ENCODE assay signal across 25 cellular contexts in the genomic region with DNA sequence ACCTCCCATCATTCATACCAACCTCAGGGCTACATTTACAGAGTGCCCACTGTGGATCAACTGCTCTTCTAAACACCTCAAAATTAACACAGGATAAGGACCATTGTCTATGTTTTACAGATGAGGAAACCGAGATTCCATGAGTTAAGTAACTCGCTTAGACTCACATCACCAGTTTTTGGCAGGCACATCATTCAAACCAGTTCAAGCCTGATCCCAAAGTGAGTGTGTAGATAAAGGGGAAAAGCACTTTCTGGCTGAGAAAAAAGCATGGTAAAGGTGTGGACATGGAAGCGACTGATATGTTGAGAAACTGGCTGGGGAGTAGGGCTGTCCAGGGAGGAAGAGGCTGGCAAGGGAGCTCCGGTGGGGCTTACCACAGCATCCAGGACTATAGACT.
DNase-seq lines count a peak whose midpoint lies in the region; ATAC-seq and TF ChIP-seq lines count a peak whose summit lies in the region.
"Had no signal": no experiment of that assay in that cellular context is flagged by ENCODE, and none has a peak within 500 bp of the region (broad histone marks: within the 10 kb centered on the region; RNA-seq: fewer than 3 reads in every experiment).

No MANE protein-coding gene starts in this region.

- H3K27ac ChIP-seq in breast epithelium (no peak overlapping the region), C4-2B (peak overlapping the region; percentile 24; the same call in 1 of the 2 replicates), hepatocyte (peak overlapping the region; percentile 51), right lobe of liver (peak overlapping the region; percentile 20 to 93 (median 86))
- H3K27ac ChIP-seq: 22Rv1; A549; BLaER1 treated with 17β-estradiol and CSF1 and Interleukin-3, amounts not matched to agents 10 nM and 100 nM had no signal

- WGBS in hepatocyte (ENCODE audit: low lambda C conversion rate, missing lambda C conversion rate), result 90% methylated on average over 4 of the region's 4 CpGs
- WGBS in right lobe of liver (ENCODE audit: insufficient coverage, low coverage, low lambda C conversion rate, missing lambda C conversion rate), result 39% methylated on average over 4 of the region's 4 CpGs

- CTCF ChIA-PET in MCF 10A (lab: Yijun Ruan, JAX), result interaction anchor here (0.7 kb wide), 1 partner anchor 188 kb away, joined by 3 read pairs; no protein-coding TSS in a partner anchor

- no peaks in the 10 kb centered on the region for H3K36me3 Mint-ChIP-seq in MCF 10A (ENCODE audit: insufficient read depth, unreplicated experiment)
- H3K36me3 Mint-ChIP-seq: CD14-positive monocyte; CD4-positive, alpha-beta memory T cell; CD4-positive, CD25-positive, alpha-beta regulatory T cell; CD8-positive, alpha-beta memory T cell had no signal

- H3K36me3 ChIP-seq in breast epithelium (no peaks in the 10 kb centered on the region), hepatocyte (replicated peaks; ENCODE audit: insufficient read depth, low read depth) (no peaks in the 10 kb centered on the region), right lobe of liver (no peaks in the 10 kb centered on the region)
- H3K36me3 ChIP-seq: BLaER1 treated with 17β-estradiol and CSF1 and Interleukin-3, amounts not matched to agents 10 nM and 100 nM had no signal

- H3K4me3 ChIP-seq in breast epithelium (no peak overlapping the region), hepatocyte (no peak overlapping the region), right lobe of liver (no peak overlapping the region)
- H3K4me3 ChIP-seq: A549; BLaER1 treated with 17β-estradiol and CSF1 and Interleukin-3, amounts not matched to agents 10 nM and 100 nM; GM12878 had no signal

- no peak overlapping the region for H3K4me3 Mint-ChIP-seq in MCF 10A (ENCODE audit: unreplicated experiment)
- H3K4me3 Mint-ChIP-seq: B cell; CD14-positive monocyte; CD4-positive, alpha-beta memory T cell; CD4-positive, CD25-positive, alpha-beta regulatory T cell; CD8-positive, alpha-beta memory T cell had no signal

- no peaks in the 10 kb centered on the region for H3K4me1 ChIP-seq in breast epithelium
- H3K4me1 ChIP-seq in hepatocyte (ENCODE audit: insufficient read depth), result no peaks in the 10 kb centered on the region
- peaks cover 0 to 44% (median 15%) of the 10 kb centered on the region in 4 donors for H3K4me1 ChIP-seq in right lobe of liver
- H3K4me1 ChIP-seq: A549 had no signal

- H4K20me1 ChIP-seq in hepatocyte (ENCODE audit: insufficient read depth, poor library complexity, severe bottlenecking), result no peaks in the 10 kb centered on the region
- H4K20me1 ChIP-seq: BLaER1 treated with 17β-estradiol and CSF1 and Interleukin-3, amounts not matched to agents 10 nM and 100 nM had no signal

- H3K4me2 ChIP-seq in hepatocyte, result no peak overlapping the region
- H3K4me2 ChIP-seq: A549; BLaER1 treated with 17β-estradiol and CSF1 and Interleukin-3, amounts not matched to agents 10 nM and 100 nM had no signal

- H3K9me3 Mint-ChIP-seq in MCF 10A (ENCODE audit: unreplicated experiment), result no peaks in the 10 kb centered on the region

- no peak overlapping the region for H3K27ac Mint-ChIP-seq in MCF 10A (ENCODE audit: low read depth, unreplicated experiment)
- H3K27ac Mint-ChIP-seq: B cell; CD14-positive monocyte; CD4-positive, alpha-beta memory T cell; CD4-positive, CD25-positive, alpha-beta regulatory T cell; CD8-positive, alpha-beta memory T cell had no signal

- no TSS peak for BruUV-seq in MCF 10A (replicated peaks; lab: Mats Ljungman, UMichigan)

- POLR2A ChIA-PET in MCF 10A (lab: Yijun Ruan, JAX), result no interaction called here

- no peaks in the 10 kb centered on the region for H3K79me2 ChIP-seq in hepatocyte

- intact Hi-C loops in MCF 10A (cut with micrococcal nuclease) (no loop called here), breast epithelium (cut with DNase I; ENCODE audit: low total_unique reads) (no loop called here), right lobe of liver (cut with DNase I) (no loop called here)

- peak; percentile 74 for DNase-seq in MCF 10A (ENCODE audit: unreplicated experiment)
- DNase-seq in breast epithelium (ENCODE audit: low spot score in 2 of 2), result no peak
- DNase-seq in hepatocyte (ENCODE audit: low spot score), result no peak
- peak in 1 of 3 donors; percentile 56 for DNase-seq in right lobe of liver
- no peak for DNase-seq in NCI-H146 (lab: John Stamatoyannopoulos, UW)
- DNase-seq: AML-193; CD4-positive, alpha-beta memory T cell; CD4-positive, CD25-positive, alpha-beta regulatory T cell; CD8-positive, alpha-beta memory T cell; COR-L47; DMS 273 treated with DMSO at 0.1 percent for 48 hours; DMS153; DMS53; DMS79; DND-41; EL; GDM1 had no signal

- H3K4me1 Mint-ChIP-seq in MCF 10A (ENCODE audit: insufficient read depth, unreplicated experiment), result peaks cover 13% of the 10 kb centered on the region
- H3K4me1 Mint-ChIP-seq: B cell; CD14-positive monocyte; CD4-positive, alpha-beta memory T cell; CD4-positive, CD25-positive, alpha-beta regulatory T cell; CD8-positive, alpha-beta memory T cell had no signal

- no peaks in the 10 kb centered on the region for H3K9me2 ChIP-seq in hepatocyte (replicated peaks; ENCODE audit: insufficient read depth)

- ATAC-seq in right lobe of liver, result peak; percentile 27 to 50 (median 42)
- ATAC-seq in GM19455 (IDR thresholded peaks at IDR 0.05; ENCODE audit: unreplicated experiment), result no peak
- ATAC-seq: A549, GM12878 had no signal

- no peaks in the 10 kb centered on the region for H3K9me3 ChIP-seq in breast epithelium
- H3K9me3 ChIP-seq in hepatocyte (ENCODE audit: low read depth), result no peaks in the 10 kb centered on the region
- no peaks in the 10 kb centered on the region for H3K9me3 ChIP-seq in right lobe of liver
- H3K9me3 ChIP-seq: A549; BLaER1 treated with 17β-estradiol and CSF1 and Interleukin-3, amounts not matched to agents 10 nM and 100 nM had no signal

- H2AFZ ChIP-seq in hepatocyte, result no peak overlapping the region

- no peak for TF ChIP-seq POLR2A in breast epithelium (IDR thresholded peaks at IDR 0.05)
- TF ChIP-seq POLR2A in right lobe of liver (IDR thresholded peaks at IDR 0.05), result no peak

- no peaks in the 10 kb centered on the region for H3K27me3 ChIP-seq in breast epithelium
- no peaks in the 10 kb centered on the region for H3K27me3 ChIP-seq in hepatocyte
- no peaks in the 10 kb centered on the region for H3K27me3 ChIP-seq in right lobe of liver
- H3K27me3 ChIP-seq: BLaER1 treated with 17β-estradiol and CSF1 and Interleukin-3, amounts not matched to agents 10 nM and 100 nM had no signal

- H3K27me3 Mint-ChIP-seq in MCF 10A (ENCODE audit: insufficient read depth, unreplicated experiment), result no peaks in the 10 kb centered on the region
- H3K27me3 Mint-ChIP-seq: B cell had no signal

- TF ChIP-seq CTCF in MCF 10A (IDR thresholded peaks at IDR 0.05; ENCODE audit: unreplicated experiment) (no peak), breast epithelium (IDR thresholded peaks at IDR 0.05) (no peak), C4-2B (conservative IDR thresholded peaks at IDR 0.05) (no peak), hepatocyte (IDR thresholded peaks at IDR 0.05; ENCODE audit: poor library complexity) (no peak), right lobe of liver (IDR thresholded peaks at IDR 0.05) (no peak)

Comparison
In these comparisons a context has a peak if more than half of its experiments do, and no peak if none do; other contexts are left out.
1. H3K27ac ChIP-seq: peak in C4-2B (single experiment), hepatocyte (single experiment) and right lobe of liver (3 of 3); none in breast epithelium (0 of 2).